12 cellular contexts compared by ENCODE assay signal in the genomic region with DNA sequence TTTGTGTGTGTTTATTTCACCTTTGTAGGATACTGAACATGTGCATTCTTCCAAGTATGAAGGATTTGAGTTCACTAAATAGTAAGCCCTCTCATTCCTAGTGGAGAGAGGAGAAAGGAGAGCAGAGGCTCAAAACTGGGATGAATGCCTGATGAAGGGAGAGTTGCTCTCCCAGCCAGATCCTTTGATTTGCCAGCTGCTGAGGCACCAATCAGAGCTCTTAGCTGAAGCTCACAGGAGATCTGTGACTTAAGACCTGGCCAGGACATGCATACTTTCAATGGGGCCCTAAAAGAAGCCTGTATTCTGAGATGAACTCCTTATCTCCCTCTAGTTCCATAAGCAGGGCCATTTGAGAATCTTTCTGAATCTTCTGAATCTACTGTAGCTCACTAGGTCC.
"Had no signal": no experiment of that assay in that cellular context is flagged by ENCODE, and none has a peak within 500 bp of the region (broad histone marks: within the 10 kb centered on the region; RNA-seq: fewer than 3 reads in every experiment).

No MANE protein-coding gene starts in this region.

- H3K27ac ChIP-seq: gastrocnemius medialis, heart left ventricle, lower lobe of right lung, pancreas, WERI-Rb-1 had no signal

- DNase-seq: activated CD4-positive, alpha-beta memory T cell treated with anti-CD3 and anti-CD28 coated beads, Interleukin-2, amount 10 ng/mL, durations not matched to agents 7 days and 5 days; activated CD4-positive, alpha-beta T cell treated with anti-CD3 and anti-CD28 coated beads for 36 hours; activated T-cell treated with anti-CD3 and anti-CD28 coated beads, Interleukin-2, amount 50 U/mL, for 24 hours; cerebellar nuclear complex; effector CD8-positive, alpha-beta T cell; gastrocnemius medialis; heart left ventricle; immature natural killer cell; lower lobe of right lung; pancreas; WERI-Rb-1 had no signal

- H3K36me3 ChIP-seq: gastrocnemius medialis, heart left ventricle, lower lobe of right lung, pancreas, WERI-Rb-1 had no signal

- H3K4me3 ChIP-seq: gastrocnemius medialis, heart left ventricle, lower lobe of right lung, pancreas had no signal

- ATAC-seq: gastrocnemius medialis; pancreas; stimulated activated effector memory CD8-positive, alpha-beta T cell treated with anti-CD3 and anti-CD28 coated beads, Interleukin-12 subunit alpha, Interleukin-12 subunit beta, amount 100 ng/mL, for 72 hours had no signal

- H3K4me1 ChIP-seq: pancreas had no signal

- H3K9me3 ChIP-seq: gastrocnemius medialis, lower lobe of right lung, pancreas had no signal

- H3K27me3 ChIP-seq: gastrocnemius medialis, heart left ventricle, pancreas had no signal
